Comparison of ENCODE assay signal across 8 cellular contexts in genomic region chr15:45126535-45127158, GRCh38. TPM values are rescaled to one million over a fixed set of nuclear protein-coding genes. Genes with fewer than 3 reads are reported as not detected.
DNase-seq lines count a peak whose midpoint lies in the region; ATAC-seq, FAIRE-seq and TF ChIP-seq lines count a peak whose summit lies in the region.

No MANE protein-coding gene starts in this region.

- H3K4me3 ChIP-seq in left ventricle myocardium inferior (no peak overlapping the region), right atrium auricular region (no peak overlapping the region), ascending aorta (no peak overlapping the region)

- H3K36me3 ChIP-seq in left ventricle myocardium inferior (no peaks in the 10 kb centered on the region), right atrium auricular region (no peaks in the 10 kb centered on the region), ascending aorta (no peaks in the 10 kb centered on the region)

- H3K9me3 ChIP-seq in left ventricle myocardium inferior (replicated peaks): no peaks in the 10 kb centered on the region
- no peaks in the 10 kb centered on the region for H3K9me3 ChIP-seq in right atrium auricular region
- no peaks in the 10 kb centered on the region for H3K9me3 ChIP-seq in ascending aorta

- TF ChIP-seq CTCF in left ventricle myocardium inferior (IDR thresholded peaks at IDR 0.05; ENCODE audit: borderline replicate concordance): peak; percentile 67
- peak in 1 of 2 donors; percentile 63 for TF ChIP-seq CTCF in right atrium auricular region (IDR thresholded peaks at IDR 0.05)
- peak in 2 of 3 experiments; percentile 34 to 37 for TF ChIP-seq CTCF in ascending aorta (IDR thresholded peaks at IDR 0.05)

- H3K4me1 ChIP-seq in left ventricle myocardium inferior (peaks cover 17% of the 10 kb centered on the region), right atrium auricular region (peaks cover 0 to 15% of the 10 kb centered on the region in 2 donors), ascending aorta (no peaks in the 10 kb centered on the region)

- no peak for ATAC-seq in GM19397 (IDR thresholded peaks at IDR 0.05; ENCODE audit: unreplicated experiment)
- no peak for ATAC-seq in GM21619 (IDR thresholded peaks at IDR 0.05; ENCODE audit: unreplicated experiment)

- FAIRE-seq in urothelium cell line (lab: Jason Lieb, UNC): no peak

- H3K27me3 ChIP-seq in left ventricle myocardium inferior (ENCODE audit: low read depth) (peaks cover 86% of the 10 kb centered on the region), right atrium auricular region (peaks cover 0 to 6% of the 10 kb centered on the region in 2 donors), ascending aorta (peaks cover 6% of the 10 kb centered on the region)

- DNase-seq in left ventricle myocardium inferior (no peak), right atrium auricular region (ENCODE audit: low spot score) (no peak), NCI-H1694 treated with DMSO at 0.1 percent for 48 hours (lab: John Stamatoyannopoulos, UW) (peak; percentile 35), ascending aorta (ENCODE audit: low spot score in 2 of 2) (no peak), lung microvascular endothelial cell (ENCODE audit: low read depth in 2 of 2) (peak; percentile 42 to 63), urothelium cell line (ENCODE audit: low spot score) (no peak)

- intact Hi-C loops in left ventricle myocardium inferior (cut with micrococcal nuclease): no loop called here
- intact Hi-C loops in ascending aorta (cut with DNase I): no loop called here

- H3K27ac ChIP-seq in left ventricle myocardium inferior (replicated peaks) (no peak overlapping the region), right atrium auricular region (no peak overlapping the region), ascending aorta (no peak overlapping the region)

RNA-seq across cellular contexts. Expression of gene DUOXA1, which starts 3.0 kb away (rescaled TPM):
- total RNA-seq in left ventricle myocardium inferior: 0.30 TPM
- 1 to 10 TPM in 1 of 2 donors, under 1 TPM in 1; 0.41 to 2.7 TPM for total RNA-seq in right atrium auricular region
- total RNA-seq in ascending aorta: 4.2 TPM
- not detected in 2 replicates for total RNA-seq in lung microvascular endothelial cell

RNA-seq across cellular contexts. Expression of gene DUOX1, which starts 3.1 kb away (rescaled TPM):
- total RNA-seq in left ventricle myocardium inferior (0.80 TPM), right atrium auricular region (1 to 10 TPM; 1.1 to 3.6 TPM), ascending aorta (2.7 TPM), lung microvascular endothelial cell (not detected in 2 replicates)

RNA-seq across cellular contexts. Expression of gene DUOXA2, which starts 12.5 kb away (rescaled TPM):
- total RNA-seq in left ventricle myocardium inferior: not detected
- not detected for total RNA-seq in right atrium auricular region
- total RNA-seq in ascending aorta: 0.32 TPM
- total RNA-seq in lung microvascular endothelial cell: not detected in 2 replicates

RNA-seq across cellular contexts. Expression of gene DUOX2, which starts 12.7 kb away (rescaled TPM):
- total RNA-seq in left ventricle myocardium inferior (0.05 TPM), right atrium auricular region (under 1 TPM; 0.08 to 0.11 TPM), ascending aorta (2.3 TPM), lung microvascular endothelial cell (not detected in 2 replicates)

Comparison
In these comparisons a context has a peak if more than half of its experiments do, and no peak if none do; other contexts are left out.
1. DNase-seq: peak in NCI-H1694 treated with DMSO at 0.1 percent for 48 hours (single experiment) and lung microvascular endothelial cell (2 of 2); none in left ventricle myocardium inferior (single experiment), right atrium auricular region (single experiment), ascending aorta (0 of 2) and urothelium cell line (single experiment).